26 cellular contexts compared by ENCODE assay signal in the genomic region with DNA sequence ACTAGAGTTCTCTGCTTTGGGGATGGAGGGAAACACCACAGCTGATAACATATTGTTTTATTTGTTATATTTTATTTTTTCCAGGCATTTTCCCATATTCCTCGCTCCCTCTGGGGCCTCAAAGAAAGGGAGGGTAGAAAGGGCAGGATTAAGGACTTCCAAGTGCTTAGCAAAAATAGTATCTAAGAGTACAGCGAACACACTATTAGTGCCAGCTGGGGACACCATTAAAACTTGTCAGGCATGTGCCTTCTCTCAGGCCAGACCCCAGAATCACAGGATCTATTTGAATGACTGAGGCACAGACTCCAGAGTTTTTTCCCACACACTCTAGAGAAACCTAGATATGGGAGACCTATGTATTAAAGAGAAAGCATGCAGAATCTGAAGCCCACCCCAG.
"Had no signal": no experiment of that assay in that cellular context is flagged by ENCODE, and none has a peak within 500 bp of the region (broad histone marks: within the 10 kb centered on the region; RNA-seq: fewer than 3 reads in every experiment).

No MANE protein-coding gene starts in this region.

- ATAC-seq: stimulated activated effector memory CD8-positive, alpha-beta T cell treated with anti-CD3 and anti-CD28 coated beads, Interleukin-12 subunit alpha, Interleukin-12 subunit beta, amount 100 ng/mL, for 72 hours; stimulated activated memory B cell treated with anti-CD40 and anti-IgM and Interleukin-4, amounts not matched to agents 10 μg/mL and 1 μg/mL and 100 μg/mL, for 72 hours; stimulated activated naive B cell treated with anti-CD40 and anti-IgM and Interleukin-4, amounts not matched to agents 10 μg/mL and 1 μg/mL and 100 μg/mL, for 72 hours; stimulated activated naive CD8-positive, alpha-beta T cell treated with anti-CD3 and anti-CD28 coated beads, Interleukin-15, amount 100 ng/mL, for 72 hours; stimulated activated naive CD8-positive, alpha-beta T cell treated with anti-CD3 and anti-CD28 coated beads, Interleukin-15, Interleukin-2, amounts not matched to agents 100 U/mL and 50 U/mL, for 24 hours; upper lobe of right lung had no signal

- H3K4me3 ChIP-seq: stomach, suprapubic skin, thoracic aorta, thyroid gland, tibial artery, tibial nerve, transverse colon, upper lobe of left lung, upper lobe of right lung, uterus, vagina had no signal

- H3K27me3 ChIP-seq: stomach, suprapubic skin, testis, thyroid gland, tibial artery, tibial nerve, transverse colon, upper lobe of left lung, upper lobe of right lung, uterus, vagina had no signal

- DNase-seq: stimulated activated CD4-positive, alpha-beta T cell treated with anti-CD3 and anti-CD28 coated beads, Interleukin-2, amount 100 ng/mL, for 48 hours; stimulated activated CD4-positive, alpha-beta T cell treated with anti-CD3 and anti-CD28 coated beads, Interleukin-4, amount 100 ng/mL, for 1 hour; stimulated activated CD4-positive, alpha-beta T cell treated with anti-CD3 and anti-CD28 coated beads, Interleukin-4, amount 100 ng/mL, for 24 hours; stimulated activated CD4-positive, alpha-beta T cell treated with anti-CD3 and anti-CD28 coated beads, Interleukin-4, amount 100 ng/mL, for 4 hours; stimulated activated CD8-positive, alpha-beta memory T cell treated with anti-CD3 and anti-CD28 coated beads, Interleukin-4, amount 100 ng/mL, for 48 hours; stimulated activated naive B cell treated with anti-CD40 and anti-IgM and Interleukin-4, amounts not matched to agents 10 μg/mL and 1 μg/mL and 100 μg/mL, for 72 hours; stimulated activated naive CD4-positive, alpha-beta T cell; stimulated activated naive CD4-positive, alpha-beta T cell treated with Interleukin-2 at 50 U/mL for 16 hours; stimulated activated naive CD8-positive, alpha-beta T cell treated with anti-CD3 and anti-CD28 coated beads, Interleukin-15, amount 100 ng/mL, for 72 hours; stimulated activated naive CD8-positive, alpha-beta T cell treated with anti-CD3 and anti-CD28 coated beads, Interleukin-15, Interleukin-2, amounts not matched to agents 100 U/mL and 50 U/mL, for 24 hours; stomach; substantia nigra; testis; thyroid gland; tibial artery; transverse colon; trophoblast cell; upper lobe of right lung; uterus had no signal

- H3K4me1 ChIP-seq: stomach, suprapubic skin, thyroid gland, tibial nerve, transverse colon, upper lobe of left lung, upper lobe of right lung, uterus, vagina had no signal

- H3K27ac ChIP-seq: stomach, suprapubic skin, testis, thoracic aorta, thyroid gland, tibial artery, tibial nerve, transverse colon, upper lobe of left lung, upper lobe of right lung, uterus, vagina had no signal

- H3K9me3 ChIP-seq: stomach, suprapubic skin, testis, thoracic aorta, thyroid gland, tibial artery, tibial nerve, transverse colon, upper lobe of left lung, upper lobe of right lung, uterus, vagina had no signal
